Comparison of ENCODE assay signal across 25 cellular contexts in genomic region chr6:106693343-106693742, GRCh38.
A peak's percentile ranks its signal among the peaks of the same experiment; 100 is the strongest.
DNase-seq lines count a peak whose midpoint lies in the region; ATAC-seq, FAIRE-seq and TF ChIP-seq lines count a peak whose summit lies in the region.
"Had no signal": no experiment of that assay in that cellular context is flagged by ENCODE, and none has a peak within 500 bp of the region (broad histone marks: within the 10 kb centered on the region; RNA-seq: fewer than 3 reads in every experiment).

No MANE protein-coding gene starts in this region.

- no peak overlapping the region for H3K14ac ChIP-seq in H1 (ENCODE audit: insufficient read length)

- H3K79me2 ChIP-seq in H1 (ENCODE audit: control insufficient read depth in 1 of 2, insufficient read depth in 2 of 2, low read length in 2 of 2), result no peaks in the 10 kb centered on the region

- WGBS in H1 (ENCODE audit: extremely low coverage in 1 of 2, insufficient coverage in 1 of 2, insufficient read length in 1 of 2, insufficient replicate concordance in 2 of 2, low coverage in 1 of 2, low lambda C conversion rate in 2 of 2, missing lambda C conversion rate in 1 of 2), 2 experiments, result 81% methylated on average over 1 of the region's 1 CpG; no CpG with 5 or more reads in 1 of the 2 experiments
- WGBS in pancreas, 2 donors, result 94 to 95% methylated on average over 1 of the region's 1 CpG

- no peak overlapping the region for H3K56ac ChIP-seq in H1 (replicated peaks; ENCODE audit: insufficient read length, low read depth, low read length)

- no peak overlapping the region for H3K23ac ChIP-seq in H1 (ENCODE audit: insufficient read length)

- H3K9me3 ChIP-seq in H1 (ENCODE audit: insufficient read depth in 2 of 2, low read depth in 1 of 2, low read length in 1 of 2) (no peaks in the 10 kb centered on the region), pancreas (no peaks in the 10 kb centered on the region)
- H3K9me3 ChIP-seq: left lung, testis had no signal

- no peaks in the 10 kb centered on the region for H3K23me2 ChIP-seq in H1 (ENCODE audit: low read depth, low read length)

- H3K36me3 Mint-ChIP-seq in Calu3 (ENCODE audit: insufficient read depth, unreplicated experiment), result no peaks in the 10 kb centered on the region
- H3K36me3 Mint-ChIP-seq: stimulated activated effector memory CD8-positive, alpha-beta T cell treated with anti-CD3 and anti-CD28 coated beads, Interleukin-12 subunit alpha, Interleukin-12 subunit beta, amount 100 ng/mL, for 72 hours had no signal

- H3K36me3 ChIP-seq in H1 (ENCODE audit: control insufficient read depth in 2 of 4, insufficient read depth in 4 of 4, low read length in 3 of 4) (no peaks in the 10 kb centered on the region), pancreas (no peaks in the 10 kb centered on the region)
- H3K36me3 ChIP-seq: left lung had no signal

- H3K4me1 ChIP-seq in H1 (replicated peaks in 1 of 4; ENCODE audit: control insufficient read depth in 3 of 4, insufficient read depth in 4 of 4, low read length in 3 of 4) (peaks cover 5 to 17% (median 10%) of the 10 kb centered on the region in 4 experiments; a peak in 6 of 7 replicates), pancreas (peaks cover 15 to 29% (median 29%) of the 10 kb centered on the region in 3 donors)
- H3K4me1 ChIP-seq: left lung, testis had no signal

- H3K9ac ChIP-seq in H1 (replicated peaks in 1 of 4; ENCODE audit: extremely low read depth in 1 of 4, low read depth in 3 of 4, low read length in 3 of 4), result no peak overlapping the region; a peak in 2 of 7 replicates

- intact Hi-C loops in Calu3 (cut with micrococcal nuclease; ENCODE audit: unreplicated experiment), result loop anchor here (2.0 kb wide), 1 partner anchor 37 kb away; no protein-coding TSS in a partner anchor
- intact Hi-C loops in pancreas (cut with DNase I), result no loop called here

- H3K27ac Mint-ChIP-seq in Calu3 (ENCODE audit: unreplicated experiment), result peak overlapping the region; percentile 64
- H3K27ac Mint-ChIP-seq: progenitor cell of endocrine pancreas; stimulated activated effector memory CD8-positive, alpha-beta T cell treated with anti-CD3 and anti-CD28 coated beads, Interleukin-12 subunit alpha, Interleukin-12 subunit beta, amount 100 ng/mL, for 72 hours had no signal

- H2BK12ac ChIP-seq in H1 (ENCODE audit: low read depth, low read length), result peak overlapping the region; percentile 86

- peak overlapping the region; percentile 91 for H2BK20ac ChIP-seq in H1 (ENCODE audit: low read length)

- H3K27me3 ChIP-seq in H1 (replicated peaks in 1 of 4; ENCODE audit: control insufficient read depth in 3 of 4, extremely low read depth in 1 of 4, insufficient read depth in 3 of 4, low read length in 3 of 4), result no peaks in the 10 kb centered on the region
- H3K27me3 ChIP-seq in pancreas, result no peaks in the 10 kb centered on the region
- H3K27me3 ChIP-seq: left lung, testis had no signal

- peak overlapping the region; percentile 45 for H4K5ac ChIP-seq in H1 (ENCODE audit: insufficient read length, low read depth, low read length)

- peaks cover 27% of the 10 kb centered on the region for H3K4me1 Mint-ChIP-seq in Calu3 (ENCODE audit: low read depth, unreplicated experiment)
- H3K4me1 Mint-ChIP-seq: stimulated activated effector memory CD8-positive, alpha-beta T cell treated with anti-CD3 and anti-CD28 coated beads, Interleukin-12 subunit alpha, Interleukin-12 subunit beta, amount 100 ng/mL, for 72 hours had no signal

- H2AK5ac ChIP-seq in H1 (ENCODE audit: low read depth, low read length), result peak overlapping the region; percentile 69; the same call in 1 of the 2 replicates

- no peak for TF ChIP-seq CTCF in Calu3 (IDR thresholded peaks at IDR 0.05; ENCODE audit: unreplicated experiment)
- no peak for TF ChIP-seq CTCF in H1 (IDR thresholded peaks at IDR 0.05; ENCODE audit: control extremely low read depth in 1 of 3, insufficient read depth in 1 of 3, low read depth in 1 of 3, low read length in 3 of 3)
- no peak for TF ChIP-seq CTCF in pancreas (IDR thresholded peaks at IDR 0.05)

- peak overlapping the region; percentile 80 for H2BK5ac ChIP-seq in H1 (ENCODE audit: low read depth, low read length)

- no peak for TF ChIP-seq EP300 in H1 (IDR thresholded peaks at IDR 0.05; ENCODE audit: borderline replicate concordance in 1 of 2, low read depth in 2 of 2, low read length in 2 of 2)

- FAIRE-seq in H1 (lab: Jason Lieb, UNC) (no peak), pancreas (lab: Jason Lieb, UNC) (no peak)
- FAIRE-seq: endothelial cell of umbilical vein, HTR-8/SVneo had no signal

- no peaks in the 10 kb centered on the region for H3K79me1 ChIP-seq in H1 (ENCODE audit: low read depth, low read length)

- TF ChIP-seq RAD21 in H1 (IDR thresholded peaks at IDR 0.05 in 1 of 2, conservative IDR thresholded peaks at IDR 0.05 in 1 of 2; ENCODE audit: low read depth in 2 of 2, low read length in 2 of 2), result no peak

- no peak overlapping the region for H2BK15ac ChIP-seq in H1 (ENCODE audit: low read length)

- peak overlapping the region; percentile 60; the same call in 1 of the 2 replicates for H3K27ac ChIP-seq in H1 (ENCODE audit: low read depth, low read length)
- H3K27ac ChIP-seq in pancreas, result peak overlapping the region in 3 of 4 donors; percentile 68 to 98 (median 77)
- H3K27ac ChIP-seq: left lung, testis had no signal

- no peaks in the 10 kb centered on the region for H3K9me3 Mint-ChIP-seq in Calu3 (ENCODE audit: low read depth, unreplicated experiment)
- H3K9me3 Mint-ChIP-seq: stimulated activated effector memory CD8-positive, alpha-beta T cell treated with anti-CD3 and anti-CD28 coated beads, Interleukin-12 subunit alpha, Interleukin-12 subunit beta, amount 100 ng/mL, for 72 hours had no signal

- H3K4me3 ChIP-seq in H1 (ENCODE audit: extremely low read depth in 1 of 4, insufficient read depth in 2 of 4, low read depth in 3 of 4, low read length in 4 of 4), result no peak overlapping the region
- no peak overlapping the region for H3K4me3 ChIP-seq in pancreas
- H3K4me3 ChIP-seq: left lung, testis had no signal

- no peak overlapping the region for H2AFZ ChIP-seq in H1 (ENCODE audit: low read length)

- peak overlapping the region; percentile 45 for H4K91ac ChIP-seq in H1 (replicated peaks; ENCODE audit: insufficient read length, low read length)

- H2BK120ac ChIP-seq in H1 (replicated peaks; ENCODE audit: low read depth, low read length), result peak overlapping the region; percentile 58

- DNase-seq in Calu3 (no peak), LHCN-M2 (ENCODE audit: low read depth) (peak; percentile 36), H1 (ENCODE audit: low read depth in 1 of 2, low spot score in 2 of 2) (no peak), pancreas (no peak), NCI-H446 treated with DMSO at 0.1 percent for 48 hours (lab: John Stamatoyannopoulos, UW) (no peak), iPS-NIHi11 (ENCODE audit: low spot score) (no peak)
- DNase-seq: activated naive CD4-positive, alpha-beta T cell; activated T-cell treated with anti-CD3 and anti-CD28 coated beads, Interleukin-2, amount 50 U/mL, for 1 hour; central memory CD4-positive, alpha-beta T cell; DMS79; Kasumi-1; left lung; NCI-H1092; NCI-H2081; NCI-H774; Right ventricle myocardium superior; stimulated activated CD4-positive, alpha-beta T cell treated with anti-CD3 and anti-CD28 coated beads, Interleukin-1b, Interleukin-23, amount 100 ng/mL, for 48 hours; T1000; testis had no signal

- POLR2A ChIA-PET in H1 (lab: Charles Lee; ENCODE audit: partially characterized antibody), result interaction anchor here (0.7 to 1.4 kb wide), 3 partner anchors 55 to 279 kb away, joined by 3 to 4 read pairs (median 3); no protein-coding TSS in a partner anchor

- ATAC-seq in pancreas (peak in 2 of 4 donors; percentile 4 to 6), GM21825 (IDR thresholded peaks at IDR 0.05; ENCODE audit: unreplicated experiment) (no peak)
- ATAC-seq: activated CD4-positive, CD25-positive, alpha-beta regulatory T cell treated with anti-CD3 and anti-CD28 coated beads, Interleukin-2, amount 50 U/mL, for 24 hours; left lung had no signal

- H3K4me3 Mint-ChIP-seq in Calu3 (ENCODE audit: low read depth, unreplicated experiment), result no peak overlapping the region
- H3K4me3 Mint-ChIP-seq: stimulated activated effector memory CD8-positive, alpha-beta T cell treated with anti-CD3 and anti-CD28 coated beads, Interleukin-12 subunit alpha, Interleukin-12 subunit beta, amount 100 ng/mL, for 72 hours had no signal

- peak overlapping the region; percentile 93 for H3K18ac ChIP-seq in H1 (ENCODE audit: extremely low read depth, low read length)

- CTCF ChIA-PET in Calu3 (lab: Charles Lee), result interaction anchor here (0.6 to 1.1 kb wide), 2 partner anchors 10 to 32 kb away, joined by 3 to 4 read pairs; no protein-coding TSS in a partner anchor
- CTCF ChIA-PET in H1 (lab: Charles Lee; ENCODE audit: partially characterized antibody), result interaction anchor here (0.8 to 2.1 kb wide), 5 partner anchors 48 to 286 kb away, joined by 3 to 10 read pairs (median 6); no protein-coding TSS in a partner anchor

- no peaks in the 10 kb centered on the region for H3K27me3 Mint-ChIP-seq in Calu3 (ENCODE audit: unreplicated experiment)
- H3K27me3 Mint-ChIP-seq: progenitor cell of endocrine pancreas had no signal

- TF ChIP-seq POLR2A in H1 (IDR thresholded peaks at IDR 0.05; ENCODE audit: control extremely low read depth in 1 of 2, low read depth in 2 of 2, low read length in 2 of 2), result no peak

- no peaks in the 10 kb centered on the region for H4K20me1 ChIP-seq in H1 (replicated peaks in 1 of 2; ENCODE audit: control insufficient read depth in 1 of 2, insufficient read depth in 2 of 2, low read length in 2 of 2)

- no peak overlapping the region for H3K4me2 ChIP-seq in H1 (ENCODE audit: insufficient read depth in 1 of 2, low read depth in 2 of 2, low read length in 2 of 2)

- no TSS peak for BruUV-seq in Calu3 (replicated peaks; lab: Mats Ljungman, UMichigan)

- H3K4ac ChIP-seq in H1 (replicated peaks; ENCODE audit: insufficient read length, low read depth, low read length), result peak overlapping the region; percentile 98

- H4K8ac ChIP-seq in H1 (ENCODE audit: extremely low read depth, insufficient read depth, low read length), result no peak overlapping the region

TF ChIP-seq in H1, 55 proteins besides CTCF, POLR2A, EP300 and RAD21 (continues in another document):
- TF ChIP-seq SP2 (IDR thresholded peaks at IDR 0.05; ENCODE audit: low read length), result no peak
- TF ChIP-seq KDM5A (IDR thresholded peaks at IDR 0.05; ENCODE audit: low read length), result no peak
- TF ChIP-seq CBX8 (IDR thresholded peaks at IDR 0.05; ENCODE audit: borderline replicate concordance, low read depth, low read length), result no peak
- TF ChIP-seq MAX (IDR thresholded peaks at IDR 0.05), result no peak
- TF ChIP-seq EZH2 (IDR thresholded peaks at IDR 0.05; ENCODE audit: low read depth, low read length, severe bottlenecking), result no peak
- TF ChIP-seq YY1 (IDR thresholded peaks at IDR 0.05; ENCODE audit: low read depth, low read length), result no peak
- TF ChIP-seq RBBP5 (IDR thresholded peaks at IDR 0.05; ENCODE audit: borderline replicate concordance, low read depth, low read length), result no peak
